19 cellular contexts compared by ENCODE assay signal in genomic region chr6:56366112-56366852, GRCh38.
DNase-seq lines count a peak whose midpoint lies in the region; ATAC-seq, FAIRE-seq and TF ChIP-seq lines count a peak whose summit lies in the region.
"Had no signal": no experiment of that assay in that cellular context is flagged by ENCODE, and none has a peak within 500 bp of the region (broad histone marks: within the 10 kb centered on the region; RNA-seq: fewer than 3 reads in every experiment).

No MANE protein-coding gene starts in this region.

- no peaks in the 10 kb centered on the region for H3K36me3 Mint-ChIP-seq in astrocyte (ENCODE audit: low read depth, unreplicated experiment)
- H3K36me3 Mint-ChIP-seq in mesothelial cell of epicardium: no peaks in the 10 kb centered on the region
- H3K36me3 Mint-ChIP-seq in type B pancreatic cell: no peaks in the 10 kb centered on the region
- no peaks in the 10 kb centered on the region for H3K36me3 Mint-ChIP-seq in CD8-positive, alpha-beta T cell

- no peak overlapping the region for H3K4me2 ChIP-seq in astrocyte (ENCODE audit: low read length)

- intact Hi-C loops in CD8-positive, alpha-beta T cell (cut with DNase I, micrococcal nuclease): no loop called here

- no peaks in the 10 kb centered on the region for H3K27me3 ChIP-seq in astrocyte (ENCODE audit: insufficient read depth, low read length)
- no peaks in the 10 kb centered on the region for H3K27me3 ChIP-seq in CD8-positive, alpha-beta T cell (ENCODE audit: insufficient read depth, low read length)

- H3K4me1 Mint-ChIP-seq in astrocyte (ENCODE audit: low read depth, unreplicated experiment) (peaks cover 22% of the 10 kb centered on the region), mesothelial cell of epicardium (peaks cover 74% of the 10 kb centered on the region), type B pancreatic cell (ENCODE audit: unreplicated experiment) (peaks cover 56% of the 10 kb centered on the region)
- no peaks in the 10 kb centered on the region for H3K4me1 Mint-ChIP-seq in CD8-positive, alpha-beta T cell (ENCODE audit: low read depth)

- DNase-seq in SK-N-DZ (ENCODE audit: low spot score) (peak; percentile 18), astrocyte (ENCODE audit: low read depth) (no peak), mesothelial cell of epicardium (ENCODE audit: low spot score in 2 of 2, unreplicated experiment in 2 of 2) (no peak), type B pancreatic cell (ENCODE audit: extremely low spot score, unreplicated experiment) (no peak), NCI-H524 (lab: John Stamatoyannopoulos, UW) (no peak)
- no peak for DNase-seq in CD8-positive, alpha-beta T cell
- DNase-seq: ACHN, C1 segment of cervical spinal cord, NCI-H1105, NCI-H2081, NCI-H2227 treated with DMSO at 0.1 percent for 48 hours, NCI-H524 treated with DMSO at 0.1 percent for 48 hours had no signal

- H3K4me3 ChIP-seq in astrocyte (ENCODE audit: insufficient read depth, low read depth, low read length): no peak overlapping the region
- H3K4me3 ChIP-seq in CD8-positive, alpha-beta T cell (ENCODE audit: low read depth, low read length): no peak overlapping the region
- H3K4me3 ChIP-seq: K562 had no signal

- H3K27ac ChIP-seq in astrocyte (ENCODE audit: low read depth, low read length): no peak overlapping the region
- no peak overlapping the region for H3K27ac ChIP-seq in CD8-positive, alpha-beta T cell (ENCODE audit: low read depth, low read length)

- POLR2A ChIA-PET in CD8-positive, alpha-beta T cell (lab: Charles Lee): no interaction called here

- no peak for ATAC-seq in HG03025 (IDR thresholded peaks at IDR 0.05; ENCODE audit: low FRiP score, unreplicated experiment)
- ATAC-seq in CD8-positive, alpha-beta T cell: no peak
- ATAC-seq: K562, Panc1 had no signal

- H3K4me3 Mint-ChIP-seq in astrocyte (ENCODE audit: unreplicated experiment) (no peak overlapping the region), mesothelial cell of epicardium (no peak overlapping the region), type B pancreatic cell (peak overlapping the region; percentile 37)
- no peak overlapping the region for H3K4me3 Mint-ChIP-seq in CD8-positive, alpha-beta T cell

- H3K27me3 Mint-ChIP-seq in astrocyte (ENCODE audit: low read depth, unreplicated experiment): no peaks in the 10 kb centered on the region
- no peaks in the 10 kb centered on the region for H3K27me3 Mint-ChIP-seq in mesothelial cell of epicardium (ENCODE audit: low read depth)
- H3K27me3 Mint-ChIP-seq in type B pancreatic cell: no peaks in the 10 kb centered on the region
- no peaks in the 10 kb centered on the region for H3K27me3 Mint-ChIP-seq in CD8-positive, alpha-beta T cell (ENCODE audit: low read depth)

- H3K9me3 ChIP-seq in astrocyte (ENCODE audit: insufficient read depth, low read depth, low read length): no peaks in the 10 kb centered on the region
- H3K9me3 ChIP-seq in CD8-positive, alpha-beta T cell (ENCODE audit: low read length): no peaks in the 10 kb centered on the region

- H2AFZ ChIP-seq in astrocyte (ENCODE audit: low read depth, low read length): no peak overlapping the region

- no peak for TF ChIP-seq CTCF in astrocyte (IDR thresholded peaks at IDR 0.05; ENCODE audit: insufficient read depth, low read depth, low read length)
- TF ChIP-seq CTCF in mesothelial cell of epicardium (IDR thresholded peaks at IDR 0.05; ENCODE audit: unreplicated experiment): no peak
- TF ChIP-seq CTCF in type B pancreatic cell (conservative IDR thresholded peaks at IDR 0.05): no peak
- no peak for TF ChIP-seq CTCF in CD8-positive, alpha-beta T cell (IDR thresholded peaks at IDR 0.05)

- H3K4me1 ChIP-seq in astrocyte (ENCODE audit: insufficient read depth, low read length): peaks cover 31% of the 10 kb centered on the region
- no peaks in the 10 kb centered on the region for H3K4me1 ChIP-seq in CD8-positive, alpha-beta T cell (ENCODE audit: insufficient read depth, low read length)

- CTCF ChIA-PET in CD8-positive, alpha-beta T cell (lab: Charles Lee): no interaction called here

- peak overlapping the region; percentile 43 for H3K27ac Mint-ChIP-seq in astrocyte (ENCODE audit: unreplicated experiment)
- peak overlapping the region; percentile 59 for H3K27ac Mint-ChIP-seq in mesothelial cell of epicardium
- H3K27ac Mint-ChIP-seq in type B pancreatic cell: peak overlapping the region; percentile 72
- no peak overlapping the region for H3K27ac Mint-ChIP-seq in CD8-positive, alpha-beta T cell

- H3K9ac ChIP-seq in astrocyte (ENCODE audit: low read length): no peak overlapping the region

- no peaks in the 10 kb centered on the region for H3K9me3 Mint-ChIP-seq in astrocyte (ENCODE audit: unreplicated experiment)
- H3K9me3 Mint-ChIP-seq in mesothelial cell of epicardium: no peaks in the 10 kb centered on the region
- no peaks in the 10 kb centered on the region for H3K9me3 Mint-ChIP-seq in type B pancreatic cell
- H3K9me3 Mint-ChIP-seq in CD8-positive, alpha-beta T cell: no peaks in the 10 kb centered on the region

- H4K20me1 ChIP-seq in astrocyte (ENCODE audit: insufficient read depth, low read length): no peaks in the 10 kb centered on the region

- H3K36me3 ChIP-seq in astrocyte (ENCODE audit: insufficient read depth, low read length): no peaks in the 10 kb centered on the region
- H3K36me3 ChIP-seq in CD8-positive, alpha-beta T cell (ENCODE audit: insufficient read depth, low read length): no peaks in the 10 kb centered on the region

- no peak for FAIRE-seq in astrocyte (lab: Jason Lieb, UNC)
- FAIRE-seq: D721Med, GM12891, GM18507, H1, K562 had no signal

- no peaks in the 10 kb centered on the region for H3K79me2 ChIP-seq in astrocyte (ENCODE audit: insufficient read depth, low read length)
